Comparison of ENCODE assay signal across 1 cellular context in genomic region chr22:43889366-43890253, GRCh38.
TF ChIP-seq lines count a peak whose summit lies in the region.

No MANE protein-coding gene starts in this region.

TF ChIP-seq in K562, 482 proteins besides CTCF, POLR2A, EP300 and RAD21:
- TF ChIP-seq ZKSCAN1 (IDR thresholded peaks at IDR 0.05; ENCODE audit: low read depth, low read length) = peak; percentile 47; the same call in 1 of the 2 replicates
- no peak for TF ChIP-seq RBM22 (IDR thresholded peaks at IDR 0.05; ENCODE audit: low read depth, low read length, poor library complexity, severe bottlenecking)
